Comparison of ENCODE assay signal across 8 cellular contexts in the genomic region with DNA sequence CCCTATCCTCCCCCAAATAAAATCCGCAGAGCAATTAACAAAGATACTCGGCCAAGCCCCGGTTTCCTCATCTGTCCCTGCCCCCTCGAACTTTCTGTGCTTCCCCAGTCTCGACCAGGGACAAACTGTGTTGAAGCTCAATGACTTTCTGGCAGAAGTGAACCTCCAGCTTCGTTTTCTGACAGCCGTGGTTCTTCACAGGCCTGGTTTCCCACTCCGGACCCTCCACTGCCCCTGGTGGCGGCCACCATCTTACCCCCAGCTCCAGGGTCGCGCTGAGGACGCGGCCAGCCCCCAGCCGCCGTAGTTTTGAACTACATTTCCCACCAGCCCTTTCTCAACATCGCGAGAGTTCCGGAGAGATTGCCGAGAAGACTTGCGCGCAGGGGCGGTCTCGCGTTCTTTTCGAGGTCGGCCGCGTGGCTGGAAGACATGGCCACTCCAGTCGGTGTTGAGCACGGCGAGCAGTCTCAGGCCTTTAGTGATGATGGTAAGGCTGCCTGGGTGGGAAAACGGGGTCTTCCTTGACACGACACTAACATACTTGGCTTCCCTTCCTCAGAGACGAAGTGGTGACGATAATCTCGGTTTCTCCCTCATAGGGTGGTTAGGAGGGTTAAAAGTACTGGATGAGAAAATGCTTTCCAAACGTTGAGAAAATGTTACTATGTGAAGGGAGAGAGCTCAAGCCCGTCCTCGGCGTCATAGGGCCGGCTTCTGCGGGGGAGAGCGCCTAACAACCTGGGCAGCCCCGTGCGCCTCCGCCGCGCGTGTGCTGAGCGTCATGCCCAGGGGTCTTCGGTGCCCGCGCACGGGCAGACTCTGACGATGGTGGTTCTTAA. TPM values are rescaled to one million over a fixed set of nuclear protein-coding genes. Genes with fewer than 3 reads are reported as not detected.
A peak's percentile ranks its signal among the peaks of the same experiment; 100 is the strongest.
DNase-seq lines count a peak whose midpoint lies in the region; ATAC-seq and TF ChIP-seq lines count a peak whose summit lies in the region.

No MANE protein-coding gene starts in this region.

- TF ChIP-seq CTCF in OCI-LY1 (IDR thresholded peaks at IDR 0.05; ENCODE audit: low read length) = peak; percentile 46
- TF ChIP-seq CTCF in mucosa of descending colon (IDR thresholded peaks at IDR 0.05) = peak; percentile 12

- H3K4me3 ChIP-seq in OCI-LY1 (ENCODE audit: low read depth, low read length, poor library complexity, severe bottlenecking) (peak overlapping the region; percentile 91), mucosa of descending colon (peak overlapping the region; percentile 51)

- H3K36me3 ChIP-seq in OCI-LY1 (ENCODE audit: insufficient read depth, low read length) (peaks cover 44% of the 10 kb centered on the region), mucosa of descending colon (ENCODE audit: low read depth) (no peaks in the 10 kb centered on the region)

- H3K27me3 ChIP-seq in OCI-LY1 (ENCODE audit: insufficient read depth, low read length) = no peaks in the 10 kb centered on the region

- DNase-seq in DMS114 treated with DMSO at 0.1 percent for 48 hours (lab: John Stamatoyannopoulos, UW; ENCODE audit: unreplicated experiment) (peak; percentile 95), HuH-7 (ENCODE audit: low spot score) (peak; percentile 84), activated T-cell treated with anti-CD3 and anti-CD28 coated beads for 24 hours (ENCODE audit: low read depth) (peak; percentile 92), epithelial cell of prostate (ENCODE audit: low read depth, low spot score) (peak; percentile 79), mucosa of descending colon (peak; percentile 94 to 95 (median 95))
- DNase-seq in stimulated activated CD8-positive, alpha-beta memory T cell treated with anti-CD3 and anti-CD28 coated beads, Interleukin-4, amount 100 ng/mL, for 1 hour (ENCODE audit: low read depth in 2 of 2, low spot score in 1 of 2) = peak; percentile 75 to 81

- H3K9ac ChIP-seq in OCI-LY1 (ENCODE audit: low read length) = peak overlapping the region; percentile 97

- no peaks in the 10 kb centered on the region for H3K9me3 ChIP-seq in OCI-LY1 (ENCODE audit: low read length)
- H3K9me3 ChIP-seq in mucosa of descending colon = no peaks in the 10 kb centered on the region

- H2AFZ ChIP-seq in OCI-LY1 (ENCODE audit: low read length) = peak overlapping the region; percentile 91

- no peaks in the 10 kb centered on the region for H3F3A ChIP-seq in OCI-LY1 (ENCODE audit: insufficient read depth, low read length)

- peaks cover 33% of the 10 kb centered on the region for H3K79me2 ChIP-seq in OCI-LY1 (ENCODE audit: insufficient read depth, low read length)

- H3K4me2 ChIP-seq in OCI-LY1 (ENCODE audit: low read length) = peak overlapping the region; percentile 87

- no peaks in the 10 kb centered on the region for H3K9me2 ChIP-seq in OCI-LY1 (ENCODE audit: low read depth, low read length)

- ATAC-seq in GM21526 (IDR thresholded peaks at IDR 0.05; ENCODE audit: low FRiP score, unreplicated experiment) = peak; percentile 80
- peak; percentile 97 for ATAC-seq in mucosa of descending colon

- H3K27ac ChIP-seq in OCI-LY1 (ENCODE audit: low read depth, low read length, poor library complexity, severe bottlenecking) (peak overlapping the region; percentile 55), epithelial cell of prostate (peak overlapping the region; percentile 85)

- no peaks in the 10 kb centered on the region for H4K20me1 ChIP-seq in OCI-LY1 (ENCODE audit: insufficient read depth, low read length)

- H3K4me1 ChIP-seq in OCI-LY1 (ENCODE audit: insufficient read depth, low read length, severe bottlenecking) = peaks cover 35% of the 10 kb centered on the region
- peaks cover 31% of the 10 kb centered on the region for H3K4me1 ChIP-seq in mucosa of descending colon (ENCODE audit: low read depth)

- intact Hi-C loops in mucosa of descending colon (cut with DNase I, micrococcal nuclease) = no loop called here

RNA-seq across cellular contexts. Expression of a gene that starts 17.7 kb away (rescaled TPM):
- total RNA-seq in mucosa of descending colon = 1 to 10 TPM; 1.0 to 4.8 (median 1.6) TPM

RNA-seq across cellular contexts. Expression of a gene that starts 20.1 kb away (rescaled TPM):
- 10 to 100 TPM; 10.6 to 24.0 (median 15.1) TPM for total RNA-seq in mucosa of descending colon

RNA-seq across cellular contexts. Expression of a gene that starts 28.1 kb away (rescaled TPM):
- total RNA-seq in mucosa of descending colon = 10 to 100 TPM in 1 of 3 donors, 1 to 10 TPM in 2; 3.7 to 11.1 (median 4.3) TPM

RNA-seq across cellular contexts. Expression of a gene that starts 56.4 kb away (rescaled TPM):
- 10 to 100 TPM; 11.2 to 20.8 (median 18.9) TPM for total RNA-seq in mucosa of descending colon

Comparison
In these comparisons a context has a peak if more than half of its experiments do, and no peak if none do; other contexts are left out.
1. Peak in every context shown above with its lines: DNase-seq, ATAC-seq, H3K4me3 ChIP-seq and H3K27ac ChIP-seq.